In genomic region chr2:26039603-26040367, GRCh38 we compare ENCODE assay signal across 18 cellular contexts. TPM values are rescaled to one million over a fixed set of nuclear protein-coding genes. Genes with fewer than 3 reads are reported as not detected.
DNase-seq lines count a peak whose midpoint lies in the region; ATAC-seq, FAIRE-seq and TF ChIP-seq lines count a peak whose summit lies in the region.
"Had no signal": no experiment of that assay in that cellular context is flagged by ENCODE, and none has a peak within 500 bp of the region (broad histone marks: within the 10 kb centered on the region; RNA-seq: fewer than 3 reads in every experiment).

No MANE protein-coding gene starts in this region.

- TF ChIP-seq CTCF in RWPE1 (conservative IDR thresholded peaks at IDR 0.05; ENCODE audit: low read depth) (no peak), smooth muscle cell (IDR thresholded peaks at IDR 0.05; ENCODE audit: borderline replicate concordance, insufficient read depth, poor library complexity, severe bottlenecking) (no peak), D721Med (IDR thresholded peaks at IDR 0.05; ENCODE audit: insufficient read depth, missing control alignments) (no peak)

- no peak overlapping the region for H3K4me3 ChIP-seq in smooth muscle cell

- CTCF ChIA-PET in RWPE1 (lab: Yijun Ruan, JAX), result interaction anchor here (0.5 to 0.6 kb wide), 2 partner anchors 13 to 69 kb away, joined by 4 read pairs; no protein-coding TSS in a partner anchor

- no peak for DNase-seq in activated naive CD8-positive, alpha-beta T cell treated with anti-CD3 and anti-CD28 coated beads, Interleukin-2, amount 50 U/mL, for 24 hours
- DNase-seq in RWPE1 (ENCODE audit: low spot score) (no peak), iris pigment epithelial cell (ENCODE audit: low read depth) (peak; percentile 27), smooth muscle cell (lab: John Stamatoyannopoulos, UW; ENCODE audit: unreplicated experiment) (no peak), mucosa of gallbladder (ENCODE audit: low spot score) (no peak), D721Med (ENCODE audit: insufficient read length, low spot score) (no peak)
- no peak for DNase-seq in activated CD4-positive, alpha-beta T cell treated with anti-CD3 and anti-CD28 coated beads, Interleukin-2, amount 50 U/mL, for 48 hours
- DNase-seq: 8988T, C1 segment of cervical spinal cord, COR-L47, GOT3, NCI-H1105, NCI-H187, NCI-H446, NCI-H748 treated with DMSO at 0.1 percent for 48 hours, Right ventricle myocardium superior had no signal

- no peaks in the 10 kb centered on the region for H3K36me3 Mint-ChIP-seq in activated naive CD8-positive, alpha-beta T cell
- H3K36me3 Mint-ChIP-seq in activated naive CD8-positive, alpha-beta T cell treated with anti-CD3 and anti-CD28 coated beads, Interleukin-2, amount 50 U/mL, for 24 hours (ENCODE audit: low read depth), result peaks cover 38% of the 10 kb centered on the region

- peaks cover 100% of the 10 kb centered on the region for H3K79me2 ChIP-seq in smooth muscle cell (ENCODE audit: low read depth)

- no peak for FAIRE-seq in D721Med (lab: Jason Lieb, UNC)
- FAIRE-seq: G401.6 had no signal

- no peaks in the 10 kb centered on the region for H3K27me3 Mint-ChIP-seq in activated naive CD8-positive, alpha-beta T cell
- H3K27me3 Mint-ChIP-seq in activated naive CD8-positive, alpha-beta T cell treated with anti-CD3 and anti-CD28 coated beads, Interleukin-2, amount 50 U/mL, for 24 hours, result no peaks in the 10 kb centered on the region

- peak overlapping the region; percentile 40 for H3K4me2 ChIP-seq in smooth muscle cell

- H2AFZ ChIP-seq in smooth muscle cell (ENCODE audit: low read depth), result no peak overlapping the region

- peak overlapping the region; percentile 34 for H3K27ac Mint-ChIP-seq in activated naive CD8-positive, alpha-beta T cell
- H3K27ac Mint-ChIP-seq in activated naive CD8-positive, alpha-beta T cell treated with anti-CD3 and anti-CD28 coated beads, Interleukin-2, amount 50 U/mL, for 24 hours, result no peak overlapping the region

- no peaks in the 10 kb centered on the region for H3F3A ChIP-seq in smooth muscle cell (ENCODE audit: low read depth)

- POLR2A ChIA-PET in RWPE1 (lab: Yijun Ruan, JAX; ENCODE audit: low non-redundant PET), result no interaction called here

- H3K27ac ChIP-seq in RWPE1, result peak overlapping the region; percentile 21; the same call in 1 of the 2 replicates
- H3K27ac ChIP-seq in smooth muscle cell (ENCODE audit: low read depth), result no peak overlapping the region

- H3K36me3 ChIP-seq in smooth muscle cell (ENCODE audit: low read depth), result no peaks in the 10 kb centered on the region

- ATAC-seq in activated naive CD8-positive, alpha-beta T cell treated with anti-CD3 and anti-CD28 coated beads, Interleukin-2, amount 50 U/mL, for 24 hours, result no peak

- no peak overlapping the region for H3K9ac ChIP-seq in smooth muscle cell (ENCODE audit: low read depth)

- H3K27me3 ChIP-seq in smooth muscle cell (ENCODE audit: low read depth), result no peaks in the 10 kb centered on the region

- 83% methylated on average over 9 of the region's 9 CpGs for WGBS in smooth muscle cell (ENCODE audit: low lambda C conversion rate)

- H3K4me1 Mint-ChIP-seq in activated naive CD8-positive, alpha-beta T cell (ENCODE audit: low read depth), result peaks cover 66% of the 10 kb centered on the region
- peaks cover 66% of the 10 kb centered on the region for H3K4me1 Mint-ChIP-seq in activated naive CD8-positive, alpha-beta T cell treated with anti-CD3 and anti-CD28 coated beads, Interleukin-2, amount 50 U/mL, for 24 hours

- H3K4me1 ChIP-seq in smooth muscle cell (ENCODE audit: low read depth), result peaks cover 5% of the 10 kb centered on the region

- H4K20me1 ChIP-seq in smooth muscle cell (ENCODE audit: low read depth), result peaks cover 100% of the 10 kb centered on the region

- no peak overlapping the region for H3K4me3 Mint-ChIP-seq in activated naive CD8-positive, alpha-beta T cell
- H3K4me3 Mint-ChIP-seq in activated naive CD8-positive, alpha-beta T cell treated with anti-CD3 and anti-CD28 coated beads, Interleukin-2, amount 50 U/mL, for 24 hours, result no peak overlapping the region

- no peaks in the 10 kb centered on the region for H3K9me3 Mint-ChIP-seq in activated naive CD8-positive, alpha-beta T cell (ENCODE audit: low read depth)
- H3K9me3 Mint-ChIP-seq in activated naive CD8-positive, alpha-beta T cell treated with anti-CD3 and anti-CD28 coated beads, Interleukin-2, amount 50 U/mL, for 24 hours, result no peaks in the 10 kb centered on the region

- H3K9me3 ChIP-seq in smooth muscle cell (replicated peaks; ENCODE audit: low read depth), result no peaks in the 10 kb centered on the region

RNA-seq across cellular contexts. Expression of gene RAB10, which starts 5.9 kb away (rescaled TPM):
- 121 and 149 TPM in 2 replicates for total RNA-seq in smooth muscle cell
- 101 and 111 TPM in 2 replicates for polyA plus RNA-seq in smooth muscle cell
- 173 TPM for total RNA-seq in mucosa of gallbladder

RNA-seq across cellular contexts. Expression of gene KIF3C, which starts 57.5 kb away (rescaled TPM):
- total RNA-seq in smooth muscle cell, result 13.0 and 14.7 TPM in 2 replicates
- 18.9 and 21.2 TPM in 2 replicates for polyA plus RNA-seq in smooth muscle cell
- 10.1 TPM for total RNA-seq in mucosa of gallbladder
